In the genomic region with DNA sequence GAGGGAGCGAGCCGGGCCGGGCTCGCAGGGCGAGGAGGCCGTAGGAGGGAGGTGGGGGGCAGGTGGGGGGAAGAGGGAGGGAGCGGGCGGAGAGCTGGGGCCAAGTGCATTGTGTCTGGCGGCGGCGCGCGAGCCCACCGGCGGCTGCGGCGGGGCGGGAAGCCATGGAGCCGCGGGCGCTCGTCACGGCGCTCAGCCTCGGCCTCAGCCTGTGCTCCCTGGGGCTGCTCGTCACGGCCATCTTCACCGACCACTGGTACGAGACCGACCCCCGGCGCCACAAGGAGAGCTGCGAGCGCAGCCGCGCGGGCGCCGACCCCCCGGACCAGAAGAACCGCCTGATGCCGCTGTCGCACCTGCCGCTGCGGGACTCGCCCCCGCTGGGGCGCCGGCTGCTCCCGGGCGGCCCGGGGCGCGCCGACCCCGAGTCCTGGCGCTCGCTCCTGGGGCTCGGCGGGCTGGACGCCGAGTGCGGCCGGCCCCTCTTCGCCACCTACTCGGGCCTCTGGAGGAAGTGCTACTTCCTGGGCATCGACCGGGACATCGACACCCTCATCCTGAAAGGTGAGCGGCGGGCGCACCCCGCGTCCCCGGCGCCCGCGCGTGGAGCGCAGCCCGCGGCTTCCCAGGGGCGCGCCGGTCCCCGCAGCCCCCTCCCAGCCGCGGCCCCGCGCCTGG, we compare ENCODE assay signal across 8 cellular contexts. TPM values are rescaled to one million over a fixed set of nuclear protein-coding genes. Genes with fewer than 3 reads are reported as not detected.
DNase-seq lines count a peak whose midpoint lies in the region; FAIRE-seq and TF ChIP-seq lines count a peak whose summit lies in the region.

A gene (plus strand): TSS at position 107 of the 678 bp plus-strand sequence. CDS start 58 bp downstream, at position 165.

- TF ChIP-seq EP300 in H1 (IDR thresholded peaks at IDR 0.05; ENCODE audit: borderline replicate concordance in 1 of 2, low read depth in 2 of 2, low read length in 2 of 2), result no peak

- H3K9ac ChIP-seq in NT2/D1 (ENCODE audit: insufficient read length, low read depth) (peak within 1 kb of the TSS; percentile 59), H1 (replicated peaks in 1 of 4; ENCODE audit: extremely low read depth in 1 of 4, low read depth in 3 of 4, low read length in 3 of 4) (peak within 1 kb of the TSS; percentile 10 to 67 (median 42); a peak in 5 of 7 replicates)

- H4K5ac ChIP-seq in H1 (ENCODE audit: insufficient read length, low read depth, low read length), result no peak within 1 kb of the TSS

- H2AFZ ChIP-seq in H1 (ENCODE audit: low read length), result peak within 1 kb of the TSS; percentile 86; the same call in 1 of the 2 replicates

- H4K20me1 ChIP-seq in H1 (replicated peaks in 1 of 2; ENCODE audit: control insufficient read depth in 1 of 2, insufficient read depth in 2 of 2, low read length in 2 of 2), result no peaks in the 10 kb centered on the region

- no peak within 1 kb of the TSS for H2AK5ac ChIP-seq in H1 (ENCODE audit: low read depth, low read length)

- peak; percentile 30 for DNase-seq in GM10248 (ENCODE audit: extremely low spot score)
- DNase-seq in NT2/D1 (ENCODE audit: low read depth, low spot score), result no peak
- DNase-seq in H1 (ENCODE audit: low read depth in 1 of 2, low spot score in 2 of 2), result peak in 1 of 2 experiments; percentile 76
- DNase-seq in myocyte (ENCODE audit: low read depth), result peak; percentile 13
- no peak for DNase-seq in GF-D8 (lab: John Stamatoyannopoulos, UW)
- DNase-seq in activated CD4-positive, CD25-positive, alpha-beta regulatory T cell (lab: John Stamatoyannopoulos, UW), result no peak
- no peak for DNase-seq in COR-L47 (lab: John Stamatoyannopoulos, UW)
- DNase-seq in OCI-M1 (lab: John Stamatoyannopoulos, UW), result no peak

- H3K9me3 ChIP-seq in NT2/D1 (ENCODE audit: insufficient read depth, low read length) (no peaks in the 10 kb centered on the region), H1 (ENCODE audit: insufficient read depth in 2 of 2, low read depth in 1 of 2, low read length in 1 of 2) (no peaks in the 10 kb centered on the region)

- H2BK15ac ChIP-seq in H1 (ENCODE audit: low read length), result no peak within 1 kb of the TSS; the same call in 1 of the 2 replicates

- TF ChIP-seq RAD21 in H1 (IDR thresholded peaks at IDR 0.05 in 1 of 2, conservative IDR thresholded peaks at IDR 0.05 in 1 of 2; ENCODE audit: low read depth in 2 of 2, low read length in 2 of 2), result no peak

- H3K36me3 ChIP-seq in NT2/D1 (ENCODE audit: insufficient read depth, insufficient read length, low read length), result no peaks in the 10 kb centered on the region
- no peaks in the 10 kb centered on the region for H3K36me3 ChIP-seq in H1 (ENCODE audit: control insufficient read depth in 2 of 4, insufficient read depth in 4 of 4, low read length in 3 of 4)

- peak in 1 of 2 experiments; percentile 45; a peak in 1 of 3 replicates for TF ChIP-seq POLR2A in H1 (IDR thresholded peaks at IDR 0.05; ENCODE audit: control extremely low read depth in 1 of 2, low read depth in 2 of 2, low read length in 2 of 2)

- CTCF ChIA-PET in GM10248 (lab: Yijun Ruan, JAX), result no interaction called here
- CTCF ChIA-PET in H1 (lab: Charles Lee; ENCODE audit: partially characterized antibody), result no interaction called here

- no peaks in the 10 kb centered on the region; the same call in 1 of the 2 replicates for H3K79me1 ChIP-seq in H1 (ENCODE audit: low read depth, low read length)

- peak within 1 kb of the TSS; percentile 52 for H3K4me3 ChIP-seq in NT2/D1 (ENCODE audit: insufficient read length, low read depth)
- H3K4me3 ChIP-seq in H1 (ENCODE audit: extremely low read depth in 1 of 4, insufficient read depth in 2 of 4, low read depth in 3 of 4, low read length in 4 of 4), result peak within 1 kb of the TSS; percentile 69 to 87 (median 82)

- POLR2A ChIA-PET in GM10248 (lab: Yijun Ruan, JAX), result no interaction called here
- POLR2A ChIA-PET in H1 (lab: Charles Lee; ENCODE audit: partially characterized antibody), result no interaction called here

- H2BK12ac ChIP-seq in H1 (ENCODE audit: low read depth, low read length), result no peak within 1 kb of the TSS

- no peak within 1 kb of the TSS for H3K4ac ChIP-seq in H1 (replicated peaks; ENCODE audit: insufficient read length, low read depth, low read length)

- H3K27me3 ChIP-seq in NT2/D1 (ENCODE audit: insufficient read depth, insufficient read length) (peaks cover 46% of the 10 kb centered on the region), H1 (replicated peaks in 1 of 4; ENCODE audit: control insufficient read depth in 3 of 4, extremely low read depth in 1 of 4, insufficient read depth in 3 of 4, low read length in 3 of 4) (peaks cover 0 to 22% (median 19%) of the 10 kb centered on the region in 4 experiments; a peak in 5 of 7 replicates)

- WGBS in H1 (ENCODE audit: extremely low coverage in 1 of 2, insufficient coverage in 1 of 2, insufficient read length in 1 of 2, insufficient replicate concordance in 2 of 2, low coverage in 1 of 2, low lambda C conversion rate in 2 of 2, missing lambda C conversion rate in 1 of 2), 2 experiments, result 6% methylated on average over 13 of the region's 90 CpGs; no CpG with 5 or more reads in 1 of the 2 experiments

- peak within 1 kb of the TSS; percentile 20; the same call in 1 of the 2 replicates for H3K18ac ChIP-seq in H1 (ENCODE audit: extremely low read depth, low read length)

- TF ChIP-seq CTCF in GM10248 (IDR thresholded peaks at IDR 0.05; ENCODE audit: control extremely low read depth, extremely low read depth, low read depth, missing control alignments), result no peak
- TF ChIP-seq CTCF in H1 (IDR thresholded peaks at IDR 0.05; ENCODE audit: control extremely low read depth in 1 of 3, insufficient read depth in 1 of 3, low read depth in 1 of 3, low read length in 3 of 3), result no peak

- H4K8ac ChIP-seq in H1 (ENCODE audit: extremely low read depth, insufficient read depth, low read length), result peak within 1 kb of the TSS; percentile 87; the same call in 1 of the 2 replicates

- H2BK20ac ChIP-seq in H1 (ENCODE audit: low read length), result no peak within 1 kb of the TSS

- H3K4me1 ChIP-seq in NT2/D1 (ENCODE audit: insufficient read depth, insufficient read length) (no peaks in the 10 kb centered on the region), H1 (replicated peaks in 1 of 4; ENCODE audit: control insufficient read depth in 3 of 4, insufficient read depth in 4 of 4, low read length in 3 of 4) (peaks cover 0 to 8% (median 1%) of the 10 kb centered on the region in 4 experiments; a peak in 2 of 7 replicates)

- H3K14ac ChIP-seq in H1 (ENCODE audit: insufficient read length), result no peak within 1 kb of the TSS

- H2BK5ac ChIP-seq in H1 (ENCODE audit: low read depth, low read length), result no peak within 1 kb of the TSS

- no peak within 1 kb of the TSS for H4K91ac ChIP-seq in H1 (replicated peaks; ENCODE audit: insufficient read length, low read length)

- H3K23ac ChIP-seq in H1 (ENCODE audit: insufficient read length), result no peak within 1 kb of the TSS

- H3K79me2 ChIP-seq in H1 (ENCODE audit: control insufficient read depth in 1 of 2, insufficient read depth in 2 of 2, low read length in 2 of 2), result no peaks in the 10 kb centered on the region

- peaks cover 10% of the 10 kb centered on the region for H3K23me2 ChIP-seq in H1 (ENCODE audit: low read depth, low read length)

- no peak for FAIRE-seq in H1 (lab: Jason Lieb, UNC)

- no peak within 1 kb of the TSS for H3K27ac ChIP-seq in H1 (ENCODE audit: low read depth, low read length)

- H3K4me2 ChIP-seq in H1 (ENCODE audit: insufficient read depth in 1 of 2, low read depth in 2 of 2, low read length in 2 of 2), result peak within 1 kb of the TSS; percentile 90 to 96

- H2BK120ac ChIP-seq in H1 (replicated peaks; ENCODE audit: low read depth, low read length), result no peak within 1 kb of the TSS

- H3K56ac ChIP-seq in H1 (replicated peaks; ENCODE audit: insufficient read length, low read depth, low read length), result no peak within 1 kb of the TSS

TF ChIP-seq in H1, 55 proteins besides CTCF, POLR2A, EP300 and RAD21 (continues in another document):
- TF ChIP-seq GABPA (IDR thresholded peaks at IDR 0.05; ENCODE audit: borderline replicate concordance, insufficient read depth, low read length) (no peak), SP4 (IDR thresholded peaks at IDR 0.05; ENCODE audit: low read length) (no peak), BRCA1 (IDR thresholded peaks at IDR 0.05; ENCODE audit: low read depth, low read length) (no peak), SIN3A (conservative IDR thresholded peaks at IDR 0.05 in 1 of 2, IDR thresholded peaks at IDR 0.05 in 1 of 2; ENCODE audit: low read depth in 1 of 2, low read length in 2 of 2) (no peak), SIRT6 (IDR thresholded peaks at IDR 0.05; ENCODE audit: low read length) (no peak), ASH2L (IDR thresholded peaks at IDR 0.05; ENCODE audit: low read length) (no peak), HDAC2 (IDR thresholded peaks at IDR 0.05; ENCODE audit: borderline replicate concordance in 1 of 2, low read depth in 2 of 2, low read length in 2 of 2) (0 out of 4 replicates have a peak, but pooled peaks of 1 of the 2 experiments have one; percentile 1), NRF1 (IDR thresholded peaks at IDR 0.05; ENCODE audit: low read depth, low read length) (no peak), RNF2 (IDR thresholded peaks at IDR 0.05; ENCODE audit: borderline replicate concordance, low read depth, low read length, missing control alignments, poor library complexity, severe bottlenecking) (no peak), HDAC6 (IDR thresholded peaks at IDR 0.05; ENCODE audit: low read depth, low read length) (no peak), MAFK (IDR thresholded peaks at IDR 0.05; ENCODE audit: low read depth, low read length) (no peak), RBBP5 (IDR thresholded peaks at IDR 0.05; ENCODE audit: borderline replicate concordance, low read depth, low read length) (peak; percentile 97), CHD1 (IDR thresholded peaks at IDR 0.05; ENCODE audit: low read depth, low read length) (no peak), KDM4A (IDR thresholded peaks at IDR 0.05; ENCODE audit: low read depth, low read length, severe bottlenecking) (peak; percentile 95)
- TF ChIP-seq, protein P1, sequence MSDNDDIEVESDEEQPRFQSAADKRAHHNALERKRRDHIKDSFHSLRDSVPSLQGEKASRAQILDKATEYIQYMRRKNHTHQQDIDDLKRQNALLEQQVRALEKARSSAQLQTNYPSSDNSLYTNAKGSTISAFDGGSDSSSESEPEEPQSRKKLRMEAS (IDR thresholded peaks at IDR 0.05), result no peak

RNA-seq across cellular contexts. Expression of the gene that starts here (rescaled TPM):
- total RNA-seq in H1 (2021; fragmentation: NEBNext Ultra II Directional; extraction: Animal tissue kit (Norgen Biotek cat#: 25700)), result 14.0 and 14.9 TPM in 2 replicates
- 7.9 and 11.2 TPM in 2 replicates for polyA plus RNA-seq in H1 (2011; rRNA removed)
- 7.3 TPM for polyA plus RNA-seq in H1 (2011; cell fraction: cytosol; rRNA removed)
- 18.8 TPM for polyA plus RNA-seq in H1 (2011; cell fraction: nucleus; rRNA removed)
- polyA plus RNA-seq in H1 (2012, experiment 1 of 2), result 8.3 to 9.3 TPM (median 8.6 TPM) in 4 replicates
- 5.4 TPM for polyA plus RNA-seq in H1 (2012, experiment 2 of 2)
- polyA plus RNA-seq in H1 (2013, experiment 1 of 2), result 15.4 TPM
- 16.8 TPM for polyA plus RNA-seq in H1 (2013, experiment 2 of 2)
- 9.1 and 9.8 TPM in 2 replicates for polyA minus RNA-seq in H1 (2011; rRNA and poly(A)+ RNA removed)
- 4.0 TPM for polyA minus RNA-seq in H1 (2011; cell fraction: cytosol; rRNA and poly(A)+ RNA removed)
- 6.7 TPM for polyA minus RNA-seq in H1 (2011; cell fraction: nucleus; rRNA and poly(A)+ RNA removed)
- total RNA-seq in myocyte, result 2.0 and 5.3 TPM in 2 replicates
- 5.4 TPM for polyA plus RNA-seq in myocyte (2012)

Comparison
In these comparisons a context has a peak if more than half of its experiments do, and no peak if none do; other contexts are left out.
1. DNase-seq: peak in GM10248 (single experiment) and myocyte (single experiment); none in NT2/D1 (single experiment), GF-D8 (single experiment), activated CD4-positive, CD25-positive, alpha-beta regulatory T cell (0 of 4), COR-L47 (single experiment) and OCI-M1 (single experiment).